10 cellular contexts compared by ENCODE assay signal in genomic region chr1:240093120-240093961, GRCh38. TPM values are rescaled to one million over a fixed set of nuclear protein-coding genes. Genes with fewer than 3 reads are reported as not detected.
DNase-seq lines count a peak whose midpoint lies in the region; TF ChIP-seq lines count a peak whose summit lies in the region.
"Had no signal": no experiment of that assay in that cellular context is flagged by ENCODE, and none has a peak within 500 bp of the region (broad histone marks: within the 10 kb centered on the region; RNA-seq: fewer than 3 reads in every experiment).

No MANE protein-coding gene starts in this region.

- H3K4me3 ChIP-seq in WERI-Rb-1 (ENCODE audit: low read depth, low read length) (peak overlapping the region; percentile 91), iPS DF 6.9 (ENCODE audit: low read length) (peak overlapping the region; percentile 44), smooth muscle cell (peak overlapping the region; percentile 66)

- no peaks in the 10 kb centered on the region for H3F3A ChIP-seq in smooth muscle cell (ENCODE audit: low read depth)

- DNase-seq in DMS 273 (lab: John Stamatoyannopoulos, UW; ENCODE audit: unreplicated experiment) (peak; percentile 29), DMS 273 treated with DMSO at 0.1 percent for 48 hours (lab: John Stamatoyannopoulos, UW) (no peak), WERI-Rb-1 (peak; percentile 62), iPS DF 6.9 (ENCODE audit: low read depth, low spot score) (no peak), smooth muscle cell (lab: John Stamatoyannopoulos, UW; ENCODE audit: unreplicated experiment) (no peak), HPDE6-E6E7 (ENCODE audit: extremely low spot score) (no peak), NCI-H187 treated with DMSO at 0.1 percent for 48 hours (lab: John Stamatoyannopoulos, UW) (no peak), T-helper 9 cell (no peak)

- H3K27me3 ChIP-seq in WERI-Rb-1 (ENCODE audit: insufficient read depth, low read depth, severe bottlenecking), result no peaks in the 10 kb centered on the region
- peaks cover 12% of the 10 kb centered on the region; the same call in 1 of the 2 replicates for H3K27me3 ChIP-seq in iPS DF 6.9 (ENCODE audit: control insufficient read depth, insufficient read depth, low read length)
- peaks cover 83% of the 10 kb centered on the region for H3K27me3 ChIP-seq in smooth muscle cell (ENCODE audit: low read depth)

- no peak overlapping the region for H3K9ac ChIP-seq in smooth muscle cell (ENCODE audit: low read depth)

- peak overlapping the region; percentile 97 for H3K27ac ChIP-seq in WERI-Rb-1
- H3K27ac ChIP-seq in iPS DF 6.9 (ENCODE audit: low read length), result no peak overlapping the region
- H3K27ac ChIP-seq in smooth muscle cell (ENCODE audit: low read depth), result no peak overlapping the region
- H3K27ac ChIP-seq: 22Rv1 had no signal

- no peaks in the 10 kb centered on the region for H3K79me2 ChIP-seq in smooth muscle cell (ENCODE audit: low read depth)

- WGBS in iPS DF 6.9 (ENCODE audit: insufficient coverage, insufficient read length), result no CpG with 5 or more reads among the region's 65 CpGs
- 5% methylated on average over 44 of the region's 65 CpGs for WGBS in smooth muscle cell (ENCODE audit: low lambda C conversion rate)

- H3K9me3 ChIP-seq in WERI-Rb-1 (ENCODE audit: severe bottlenecking) (no peaks in the 10 kb centered on the region), iPS DF 6.9 (ENCODE audit: control insufficient read depth, insufficient read depth, low read length) (no peaks in the 10 kb centered on the region), smooth muscle cell (replicated peaks; ENCODE audit: low read depth) (no peaks in the 10 kb centered on the region)

- H3K36me3 ChIP-seq in WERI-Rb-1, result peaks cover 50% of the 10 kb centered on the region
- H3K36me3 ChIP-seq in iPS DF 6.9 (ENCODE audit: control insufficient read depth, insufficient read depth, low read length), result no peaks in the 10 kb centered on the region
- H3K36me3 ChIP-seq in smooth muscle cell (ENCODE audit: low read depth), result no peaks in the 10 kb centered on the region

- peak overlapping the region; percentile 98 for H3K4me2 ChIP-seq in smooth muscle cell

- TF ChIP-seq CTCF in WERI-Rb-1 (IDR thresholded peaks at IDR 0.05; ENCODE audit: low read depth, low read length) (no peak), smooth muscle cell (IDR thresholded peaks at IDR 0.05; ENCODE audit: borderline replicate concordance, insufficient read depth, poor library complexity, severe bottlenecking) (no peak)

- H3K4me1 ChIP-seq in iPS DF 6.9 (ENCODE audit: control insufficient read depth, insufficient read depth, low read length) (no peaks in the 10 kb centered on the region; the same call in 1 of the 2 replicates), smooth muscle cell (ENCODE audit: low read depth) (peaks cover 7% of the 10 kb centered on the region)

- H4K20me1 ChIP-seq in smooth muscle cell (ENCODE audit: low read depth), result no peaks in the 10 kb centered on the region

- H2AFZ ChIP-seq in smooth muscle cell (ENCODE audit: low read depth), result peak overlapping the region; percentile 79

RNA-seq across cellular contexts. Expression of gene FMN2, which starts 1.7 kb away (rescaled TPM):
- total RNA-seq in smooth muscle cell, result 0.85 and 6.2 TPM in 2 replicates
- 0.15 and 1.9 TPM in 2 replicates for polyA plus RNA-seq in smooth muscle cell
- total RNA-seq: natural killer cell treated with Interleukin-12 subunit alpha and Interleukin-12 subunit beta and Interleukin-15 and Interleukin-18, amount 100 ng/mL, for 72 hours had no signal

Comparison
In these comparisons a context has a peak if more than half of its experiments do, and no peak if none do; other contexts are left out.
1. DNase-seq: peak in DMS 273 (single experiment) and WERI-Rb-1 (single experiment); none in DMS 273 treated with DMSO at 0.1 percent for 48 hours (single experiment), iPS DF 6.9 (single experiment), smooth muscle cell (single experiment), HPDE6-E6E7 (single experiment), NCI-H187 treated with DMSO at 0.1 percent for 48 hours (single experiment) and T-helper 9 cell (single experiment).
2. Peak in every context shown above with its lines, with median percentiles within 50 percentile points of each other: H3K4me3 ChIP-seq.